7 cellular contexts compared by ENCODE assay signal in genomic region chr20:38447251-38447661, GRCh38. TPM values are rescaled to one million over a fixed set of nuclear protein-coding genes. Genes with fewer than 3 reads are reported as not detected.
DNase-seq lines count a peak whose midpoint lies in the region; ATAC-seq, FAIRE-seq and TF ChIP-seq lines count a peak whose summit lies in the region.

No MANE protein-coding gene starts in this region.

- CTCF ChIA-PET in IMR-90 (lab: Yijun Ruan, JAX), result interaction anchor here (0.6 to 1.0 kb wide), 2 partner anchors 13 to 580 kb away, joined by 3 to 4 read pairs; no protein-coding TSS in a partner anchor

- TF ChIP-seq POLR2A in IMR-90 (IDR thresholded peaks at IDR 0.05; ENCODE audit: low read depth, low read length), result no peak

- H3K9ac ChIP-seq in IMR-90 (ENCODE audit: low read depth, low read length) (peak overlapping the region; percentile 80), keratinocyte (ENCODE audit: control insufficient read depth, extremely low read depth, insufficient read depth, low read length) (peak overlapping the region; percentile 93), stomach smooth muscle (ENCODE audit: low read length in 2 of 2) (peak overlapping the region; percentile 97)

- peaks cover 27% of the 10 kb centered on the region for H3K36me3 ChIP-seq in IMR-90 (ENCODE audit: control insufficient read depth, insufficient read depth, low read length)
- peaks cover 10 to 16% of the 10 kb centered on the region in 2 experiments for H3K36me3 ChIP-seq in keratinocyte (ENCODE audit: control insufficient read depth in 2 of 2, extremely low read depth in 1 of 2, insufficient read depth in 2 of 2, low read length in 2 of 2)
- peaks cover 8 to 17% of the 10 kb centered on the region in 2 donors for H3K36me3 ChIP-seq in stomach smooth muscle (ENCODE audit: control insufficient read depth in 2 of 2, insufficient read depth in 2 of 2, low read length in 2 of 2)

- no peak overlapping the region for H2BK5ac ChIP-seq in IMR-90 (ENCODE audit: low read depth, low read length, poor library complexity, severe bottlenecking)

- FAIRE-seq in keratinocyte (lab: Jason Lieb, UNC), result no peak
- FAIRE-seq in D721Med (lab: Jason Lieb, UNC), result no peak

- H3K36me3 Mint-ChIP-seq in activated naive CD8-positive, alpha-beta T cell treated with anti-CD3 and anti-CD28 coated beads, Interleukin-2, amount 50 U/mL, for 24 hours (ENCODE audit: low read depth), result peaks cover 18% of the 10 kb centered on the region

- no peaks in the 10 kb centered on the region for H3K27me3 Mint-ChIP-seq in activated naive CD8-positive, alpha-beta T cell treated with anti-CD3 and anti-CD28 coated beads, Interleukin-2, amount 50 U/mL, for 24 hours

- H3K14ac ChIP-seq in IMR-90 (replicated peaks; ENCODE audit: low read depth, low read length), result peak overlapping the region; percentile 91

- H2BK20ac ChIP-seq in IMR-90 (ENCODE audit: low read depth, low read length), result no peak overlapping the region

- no peak for TF ChIP-seq RAD21 in IMR-90 (IDR thresholded peaks at IDR 0.05; ENCODE audit: low read length)

- POLR2A ChIA-PET in IMR-90 (lab: Charles Lee; ENCODE audit: unreplicated experiment), result interaction anchor here (2.2 kb wide), 1 partner anchor 12 kb away, joined by 10 read pairs; the partner anchor contains the start of gene SNHG17

- H2AK9ac ChIP-seq in IMR-90 (replicated peaks; ENCODE audit: low read depth, low read length, poor library complexity), result peak overlapping the region; percentile 100

- H4K5ac ChIP-seq in IMR-90 (ENCODE audit: low read depth, low read length), result peak overlapping the region; percentile 74

- H2BK15ac ChIP-seq in IMR-90 (ENCODE audit: low read depth, low read length), result no peak overlapping the region

- peak overlapping the region; percentile 69 for H3K27ac Mint-ChIP-seq in activated naive CD8-positive, alpha-beta T cell treated with anti-CD3 and anti-CD28 coated beads, Interleukin-2, amount 50 U/mL, for 24 hours

- H3K4me1 ChIP-seq in IMR-90 (ENCODE audit: control insufficient read depth, insufficient read depth, low read length) (peaks cover 6% of the 10 kb centered on the region; the same call in 1 of the 2 replicates), keratinocyte (ENCODE audit: control insufficient read depth, extremely low read depth, insufficient read depth, low read length) (peaks cover 17% of the 10 kb centered on the region), stomach smooth muscle (ENCODE audit: control insufficient read depth, insufficient read depth, low read length) (peaks cover 11% of the 10 kb centered on the region)

- H3K9me1 ChIP-seq in IMR-90 (ENCODE audit: insufficient read depth, low read length), result peaks cover 15% of the 10 kb centered on the region
- H3K9me1 ChIP-seq in keratinocyte (ENCODE audit: control insufficient read depth, extremely low read depth, insufficient read depth, low read length), result no peaks in the 10 kb centered on the region

- in situ Hi-C loops in IMR-90 (cut with MboI; ENCODE audit: low sequenced_read_pairs), result no loop called here

- peak overlapping the region; percentile 80 to 97 for H4K8ac ChIP-seq in IMR-90 (ENCODE audit: low read depth in 2 of 2, low read length in 2 of 2)

- H3K4me3 ChIP-seq in IMR-90 (ENCODE audit: insufficient read depth, low read depth, low read length), result peak overlapping the region; percentile 76
- H3K4me3 ChIP-seq in keratinocyte (ENCODE audit: control insufficient read depth in 2 of 3, extremely low read depth in 1 of 3, insufficient read depth in 2 of 3, low read depth in 1 of 3, low read length in 3 of 3), result peak overlapping the region; percentile 83 to 89 (median 84)
- H3K4me3 ChIP-seq in stomach smooth muscle (ENCODE audit: low read length in 2 of 2), result peak overlapping the region; percentile 85 to 96

- ATAC-seq in IMR-90 (ENCODE audit: low read depth), result no peak
- ATAC-seq in activated naive CD8-positive, alpha-beta T cell treated with anti-CD3 and anti-CD28 coated beads, Interleukin-2, amount 50 U/mL, for 24 hours, result no peak

- peak overlapping the region; percentile 87 for H3K4me2 ChIP-seq in IMR-90 (ENCODE audit: low read depth, low read length)
- H3K4me2 ChIP-seq in keratinocyte (ENCODE audit: control insufficient read depth, extremely low read depth, insufficient read depth, low read depth, low read length), result peak overlapping the region; percentile 87

- H3K4ac ChIP-seq in IMR-90 (ENCODE audit: low read depth, low read length), result peak overlapping the region; percentile 92

- no peaks in the 10 kb centered on the region for H4K20me1 ChIP-seq in IMR-90 (ENCODE audit: insufficient read depth, low read length)
- H4K20me1 ChIP-seq in keratinocyte (ENCODE audit: control insufficient read depth, extremely low read depth, insufficient read depth, low read length), result no peaks in the 10 kb centered on the region

- H4K91ac ChIP-seq in IMR-90 (ENCODE audit: insufficient read depth, low read depth, low read length), result peak overlapping the region; percentile 77

- H2AK5ac ChIP-seq in IMR-90 (ENCODE audit: low read depth, low read length), result peak overlapping the region; percentile 56

- dilution Hi-C loops in IMR-90 (cut with HindIII; ENCODE audit: low sequenced_read_pairs, unreplicated experiment), result no loop called here
- dilution Hi-C loops in keratinocyte (cut with MboI; ENCODE audit: extremely low pct_ligation_motif_present, low sequenced_read_pairs), result no loop called here

- BruUV-seq in IMR-90 (replicated peaks; lab: Mats Ljungman, UMichigan), result no TSS peak

- TF ChIP-seq CTCF in IMR-90 (conservative IDR thresholded peaks at IDR 0.05; ENCODE audit: low read depth, low read length), result no peak
- TF ChIP-seq CTCF in keratinocyte (optimal IDR thresholded peaks at IDR 0.05 in 1 of 3, IDR thresholded peaks at IDR 0.05 in 1 of 3, conservative IDR thresholded peaks at IDR 0.05 in 1 of 3; ENCODE audit: extremely low read depth in 1 of 3, insufficient read depth in 2 of 3, low read length in 3 of 3), result no peak
- TF ChIP-seq CTCF in D721Med (IDR thresholded peaks at IDR 0.05; ENCODE audit: insufficient read depth, missing control alignments), result no peak

- H3K27me3 ChIP-seq in IMR-90 (ENCODE audit: control insufficient read depth, insufficient read depth, low read length) (no peaks in the 10 kb centered on the region), keratinocyte (ENCODE audit: control insufficient read depth, extremely low read depth, insufficient read depth, low read length) (no peaks in the 10 kb centered on the region), stomach smooth muscle (ENCODE audit: control insufficient read depth in 1 of 2, insufficient read depth in 2 of 2, low read length in 2 of 2) (no peaks in the 10 kb centered on the region)

- H3K79me1 ChIP-seq in IMR-90 (ENCODE audit: low read depth in 1 of 2, low read length in 2 of 2), result peaks cover 8 to 47% of the 10 kb centered on the region in 2 experiments; a peak in 3 of 4 replicates

- H2BK120ac ChIP-seq in IMR-90 (ENCODE audit: low read depth, low read length), result no peak overlapping the region

- H3K9me3 ChIP-seq in IMR-90 (ENCODE audit: control insufficient read depth, insufficient read depth, low read length), result no peaks in the 10 kb centered on the region
- no peaks in the 10 kb centered on the region for H3K9me3 ChIP-seq in keratinocyte (ENCODE audit: control insufficient read depth, low read depth, low read length)
- H3K9me3 ChIP-seq in stomach smooth muscle (ENCODE audit: control insufficient read depth in 2 of 2, low read length in 2 of 2), result no peaks in the 10 kb centered on the region

- H3K9me3 Mint-ChIP-seq in activated naive CD8-positive, alpha-beta T cell treated with anti-CD3 and anti-CD28 coated beads, Interleukin-2, amount 50 U/mL, for 24 hours, result no peaks in the 10 kb centered on the region

- intact Hi-C loops in IMR-90 (cut with micrococcal nuclease), result no loop called here

- H3K18ac ChIP-seq in IMR-90 (ENCODE audit: low read depth, low read length), result no peak overlapping the region

- peak overlapping the region; percentile 82; the same call in 1 of the 2 replicates for H3K23ac ChIP-seq in IMR-90 (ENCODE audit: low read depth, low read length)

- DNase-seq in IMR-90 (no peak), keratinocyte (ENCODE audit: low read depth, low spot score) (no peak), D721Med (ENCODE audit: insufficient read length, low spot score) (no peak), NCI-H774 (lab: John Stamatoyannopoulos, UW) (no peak)
- no peak for DNase-seq in activated naive CD8-positive, alpha-beta T cell treated with anti-CD3 and anti-CD28 coated beads, Interleukin-2, amount 50 U/mL, for 24 hours
- DNase-seq in activated effector memory CD4-positive, alpha-beta T cell treated with anti-CD3 and anti-CD28 coated beads, Interleukin-2, amount 50 U/mL, for 16 hours, result no peak

- H3K4me1 Mint-ChIP-seq in activated naive CD8-positive, alpha-beta T cell treated with anti-CD3 and anti-CD28 coated beads, Interleukin-2, amount 50 U/mL, for 24 hours, result peaks cover 47% of the 10 kb centered on the region

- peak overlapping the region; percentile 98 for H2AFZ ChIP-seq in IMR-90 (replicated peaks; ENCODE audit: low read length, poor library complexity)
- H2AFZ ChIP-seq in keratinocyte (ENCODE audit: control insufficient read depth, low read length), result peak overlapping the region; percentile 24

- WGBS in IMR-90 (ENCODE audit: extremely low coverage in 2 of 2, insufficient read length in 1 of 2), 2 experiments, result 58% methylated on average over 6 of the region's 12 CpGs; no CpG with 5 or more reads in 1 of the 2 experiments

- H3K4me3 Mint-ChIP-seq in activated naive CD8-positive, alpha-beta T cell treated with anti-CD3 and anti-CD28 coated beads, Interleukin-2, amount 50 U/mL, for 24 hours, result peak overlapping the region; percentile 79

- H3K79me2 ChIP-seq in keratinocyte (ENCODE audit: control insufficient read depth, insufficient read depth, low read length), result peaks cover 10% of the 10 kb centered on the region

- H3K27ac ChIP-seq in IMR-90 (ENCODE audit: insufficient read depth, low read length) (peak overlapping the region; percentile 63; the same call in 1 of the 2 replicates), keratinocyte (ENCODE audit: control insufficient read depth, insufficient read depth, low read length) (peak overlapping the region; percentile 79), stomach smooth muscle (ENCODE audit: low read length) (peak overlapping the region; percentile 74)

- peak overlapping the region; percentile 54; the same call in 1 of the 2 replicates for H3K56ac ChIP-seq in IMR-90 (ENCODE audit: extremely low read depth, insufficient read depth, low read length)

RNA-seq across cellular contexts. Expression of gene SNHG17, which starts 12.1 kb away (rescaled TPM):
- 5.4 and 6.4 TPM in 2 replicates for total RNA-seq in IMR-90 (2012; rRNA removed)
- polyA plus RNA-seq in IMR-90 (2012; rRNA removed) (38.2 and 40.4 TPM in 2 replicates), keratinocyte (17.6 to 29.4 TPM (median 25.3 TPM) in 3 replicates)
- 31.4 and 67.9 TPM in 2 replicates for polyA plus RNA-seq in IMR-90 (2012; cell fraction: cytosol; rRNA removed)
- 82.9 and 92.3 TPM in 2 replicates for polyA plus RNA-seq in IMR-90 (2012; cell fraction: nucleus; rRNA removed; ENCODE audit: low replicate concordance)
- 5.0 TPM for polyA plus RNA-seq in keratinocyte (2011; ENCODE audit: low read depth)
- polyA plus RNA-seq in keratinocyte (2011; cell fraction: cytosol; rRNA removed), result 12.9 and 19.7 TPM in 2 replicates
- 61.5 and 67.2 TPM in 2 replicates for polyA plus RNA-seq in keratinocyte (2011; cell fraction: nucleus; rRNA removed)
- polyA plus RNA-seq in keratinocyte (2012; ENCODE audit: low replicate concordance), result 24.7 and 41.4 TPM in 2 replicates
- 8.8 to 21.6 TPM (median 16.5 TPM) in 3 replicates for polyA minus RNA-seq in keratinocyte
- polyA minus RNA-seq in keratinocyte (2011; cell fraction: cytosol; rRNA and poly(A)+ RNA removed), result not detected
- polyA minus RNA-seq in keratinocyte (2011; cell fraction: nucleus; rRNA and poly(A)+ RNA removed), result 14.4 and 17.4 TPM in 2 replicates

RNA-seq across cellular contexts. Expression of gene RALGAPB, which starts 25.4 kb away (rescaled TPM):
- 30.3 and 32.8 TPM in 2 replicates for total RNA-seq in IMR-90 (2012; rRNA removed)
- polyA plus RNA-seq in IMR-90 (2012; rRNA removed) (11.2 and 12.7 TPM in 2 replicates), keratinocyte (16.5 to 23.8 TPM (median 16.9 TPM) in 3 replicates)
- 2.4 and 3.1 TPM in 2 replicates for polyA plus RNA-seq in IMR-90 (2012; cell fraction: cytosol; rRNA removed)
- 6.1 and 45.2 TPM in 2 replicates for polyA plus RNA-seq in IMR-90 (2012; cell fraction: nucleus; rRNA removed; ENCODE audit: low replicate concordance)
- polyA plus RNA-seq in keratinocyte (2011; ENCODE audit: low read depth), result 15.8 TPM
- 10.7 and 18.6 TPM in 2 replicates for polyA plus RNA-seq in keratinocyte (2011; cell fraction: cytosol; rRNA removed)
- 51.5 and 57.3 TPM in 2 replicates for polyA plus RNA-seq in keratinocyte (2011; cell fraction: nucleus; rRNA removed)
- polyA plus RNA-seq in keratinocyte (2012; ENCODE audit: low replicate concordance), result 14.8 and 17.3 TPM in 2 replicates
- polyA minus RNA-seq in keratinocyte, result 16.9 to 48.4 TPM (median 30.2 TPM) in 3 replicates
- polyA minus RNA-seq in keratinocyte (2011; cell fraction: cytosol; rRNA and poly(A)+ RNA removed), result 12.7 TPM
- polyA minus RNA-seq in keratinocyte (2011; cell fraction: nucleus; rRNA and poly(A)+ RNA removed), result 47.8 and 97.5 TPM in 2 replicates
